26 cellular contexts compared by ENCODE assay signal in genomic region chr9:85298434-85298833, GRCh38.
"Had no signal": no experiment of that assay in that cellular context is flagged by ENCODE, and none has a peak within 500 bp of the region (broad histone marks: within the 10 kb centered on the region; RNA-seq: fewer than 3 reads in every experiment).

No MANE protein-coding gene starts in this region.

- H2AFZ ChIP-seq: parathyroid adenoma had no signal

- ATAC-seq: left cardiac atrium; left lung; lower lobe of right lung; naive thymus-derived CD8-positive, alpha-beta T cell; right cardiac atrium; stimulated activated effector memory CD8-positive, alpha-beta T cell treated with anti-CD3 and anti-CD28 coated beads, Interleukin-12 subunit alpha, Interleukin-12 subunit beta, amount 100 ng/mL, for 72 hours had no signal

- H3K4me3 Mint-ChIP-seq: naive thymus-derived CD8-positive, alpha-beta T cell; stimulated activated effector memory CD8-positive, alpha-beta T cell treated with anti-CD3 and anti-CD28 coated beads, Interleukin-12 subunit alpha, Interleukin-12 subunit beta, amount 100 ng/mL, for 72 hours; stimulated activated naive CD8-positive, alpha-beta T cell treated with anti-CD3 and anti-CD28 coated beads, Interleukin-15, Interleukin-2, amounts not matched to agents 100 ng/mL and 50 ng/mL, for 24 hours had no signal

- H3K27me3 ChIP-seq: left lung, sigmoid colon, spleen, suprapubic skin, tibial artery, uterus had no signal

- H3K27ac Mint-ChIP-seq: naive thymus-derived CD8-positive, alpha-beta T cell; progenitor cell of endocrine pancreas; stimulated activated effector memory CD8-positive, alpha-beta T cell treated with anti-CD3 and anti-CD28 coated beads, Interleukin-12 subunit alpha, Interleukin-12 subunit beta, amount 100 ng/mL, for 72 hours; stimulated activated naive CD8-positive, alpha-beta T cell treated with anti-CD3 and anti-CD28 coated beads, Interleukin-15, Interleukin-2, amounts not matched to agents 100 ng/mL and 50 ng/mL, for 24 hours had no signal

- H3K9me3 Mint-ChIP-seq: stimulated activated naive CD8-positive, alpha-beta T cell treated with anti-CD3 and anti-CD28 coated beads, Interleukin-15, Interleukin-2, amounts not matched to agents 100 ng/mL and 50 ng/mL, for 24 hours had no signal

- H3K4me1 Mint-ChIP-seq: stimulated activated effector memory CD8-positive, alpha-beta T cell treated with anti-CD3 and anti-CD28 coated beads, Interleukin-12 subunit alpha, Interleukin-12 subunit beta, amount 100 ng/mL, for 72 hours had no signal

- H3K4me1 ChIP-seq: left lung, lower lobe of right lung, parathyroid adenoma, sigmoid colon, spleen, suprapubic skin, tibial artery, uterus had no signal

- H3K36me3 Mint-ChIP-seq: stimulated activated effector memory CD8-positive, alpha-beta T cell treated with anti-CD3 and anti-CD28 coated beads, Interleukin-12 subunit alpha, Interleukin-12 subunit beta, amount 100 ng/mL, for 72 hours had no signal

- H3K27ac ChIP-seq: left lung, lower lobe of right lung, parathyroid adenoma, sigmoid colon, spleen, suprapubic skin, thoracic aorta, tibial artery, uterus had no signal

- H3K36me3 ChIP-seq: left lung, lower lobe of right lung, sigmoid colon, spleen, suprapubic skin, thoracic aorta, tibial artery, uterus had no signal

- H3K4me3 ChIP-seq: left lung, lower lobe of right lung, sigmoid colon, spleen, suprapubic skin, thoracic aorta, tibial artery, uterus had no signal

- DNase-seq: head of caudate nucleus; hippocampal formation; kidney glomerular epithelial cell; left cardiac atrium; left lung; lower lobe of right lung; mammary epithelial cell; mesenchymal stem cell; naive thymus-derived CD8-positive, alpha-beta T cell; nucleus accumbens; retina; right cardiac atrium; sigmoid colon; small intestine; spleen; stimulated activated CD4-positive, alpha-beta T cell treated with anti-CD3 and anti-CD28 coated beads, Interleukin-4, amount 100 ng/mL, for 24 hours; stimulated activated naive CD4-positive, alpha-beta T cell; tibial artery; trophoblast cell; uterus had no signal

- H3K79me2 ChIP-seq: parathyroid adenoma had no signal
